In genomic region chr7:94391716-94392390, GRCh38 we compare ENCODE assay signal across 9 cellular contexts. TPM values are rescaled to one million over a fixed set of nuclear protein-coding genes. Genes with fewer than 3 reads are reported as not detected.
DNase-seq lines count a peak whose midpoint lies in the region; ATAC-seq and TF ChIP-seq lines count a peak whose summit lies in the region.
"Had no signal": no experiment of that assay in that cellular context is flagged by ENCODE, and none has a peak within 500 bp of the region (broad histone marks: within the 10 kb centered on the region; RNA-seq: fewer than 3 reads in every experiment).

No MANE protein-coding gene starts in this region.

- ATAC-seq in HG03025 (IDR thresholded peaks at IDR 0.05; ENCODE audit: low FRiP score, unreplicated experiment) = peak; percentile 61

- H3K27me3 ChIP-seq in AG04450 (ENCODE audit: control insufficient read depth, insufficient read depth, low read length) (no peaks in the 10 kb centered on the region), muscle layer of duodenum (ENCODE audit: low read depth, low read length) (no peaks in the 10 kb centered on the region), BE2C (peaks cover 4% of the 10 kb centered on the region; the same call in 1 of the 2 replicates)

- H3K27ac ChIP-seq in AG04450 (ENCODE audit: low read depth, low read length) (peak overlapping the region; percentile 92), muscle layer of duodenum (ENCODE audit: low read length) (peak overlapping the region; percentile 95)

- H3K4me3 ChIP-seq in AG04450 (ENCODE audit: low read depth, low read length) (peak overlapping the region; percentile 44), choroid plexus epithelial cell (ENCODE audit: low read depth, low read length) (peak overlapping the region; percentile 9), muscle layer of duodenum (ENCODE audit: low read depth in 1 of 2, low read length in 2 of 2) (peak overlapping the region in 1 of 2 donors; percentile 4), BE2C (ENCODE audit: low read depth, low read length) (no peak overlapping the region)

- POLR2A ChIA-PET in AG04450 (lab: Yijun Ruan, JAX) = interaction anchor here (1.0 to 2.0 kb wide), 3 partner anchors 12 to 17 kb away, joined by 3 to 16 read pairs (median 3); no protein-coding TSS in a partner anchor

- CTCF ChIA-PET in AG04450 (lab: Charles Lee) = interaction anchor here (1.1 to 6.2 kb wide), 5 partner anchors 42 to 103 kb away, joined by 3 to 38 read pairs (median 4); no protein-coding TSS in a partner anchor

- H3K4me1 ChIP-seq in muscle layer of duodenum (ENCODE audit: control insufficient read depth in 1 of 2, insufficient read depth in 2 of 2, low read length in 2 of 2) (peaks cover 7 to 25% of the 10 kb centered on the region in 2 donors), BE2C (no peaks in the 10 kb centered on the region)

- TF ChIP-seq CTCF in AG04450 (IDR thresholded peaks at IDR 0.05; ENCODE audit: low read depth, low read length) (no peak), choroid plexus epithelial cell (conservative IDR thresholded peaks at IDR 0.05; ENCODE audit: low read depth, low read length) (no peak), BE2C (IDR thresholded peaks at IDR 0.05; ENCODE audit: low read depth, low read length) (no peak)

- H3K36me3 ChIP-seq in muscle layer of duodenum (ENCODE audit: control insufficient read depth in 1 of 2, insufficient read depth in 2 of 2, low read length in 2 of 2) = peaks cover 0 to 20% of the 10 kb centered on the region in 2 donors
- H3K36me3 ChIP-seq in BE2C = no peaks in the 10 kb centered on the region

- DNase-seq in AG04450 (ENCODE audit: low read depth, low spot score) = peak; percentile 81
- peak; percentile 95 for DNase-seq in choroid plexus epithelial cell (ENCODE audit: low read depth)
- no peak for DNase-seq in mucosa of gallbladder (ENCODE audit: low spot score)
- no peak for DNase-seq in HPDE6-E6E7 (ENCODE audit: extremely low spot score)
- DNase-seq in BE2C = no peak
- DNase-seq in hypothalamus (lab: John Stamatoyannopoulos, UW) = no peak
- DNase-seq: activated CD4-positive, alpha-beta T cell treated with anti-CD3 and anti-CD28 coated beads for 4 hours had no signal

- H3K9me3 ChIP-seq in AG04450 (ENCODE audit: control insufficient read depth, insufficient read depth, low read length) = no peaks in the 10 kb centered on the region
- H3K9me3 ChIP-seq in muscle layer of duodenum (ENCODE audit: control insufficient read depth in 1 of 2, low read length in 2 of 2) = no peaks in the 10 kb centered on the region
- no peaks in the 10 kb centered on the region for H3K9me3 ChIP-seq in BE2C

RNA-seq across cellular contexts. Expression of gene COL1A2, which starts 2.8 kb away (rescaled TPM):
- polyA plus RNA-seq in AG04450 (2011; rRNA removed) = 4,545 and 4,815 TPM in 2 replicates
- 1,782 and 1,823 TPM in 2 replicates for polyA minus RNA-seq in AG04450 (2011; rRNA and poly(A)+ RNA removed)
- 478 TPM for total RNA-seq in mucosa of gallbladder
- not detected for polyA plus RNA-seq in BE2C (2012; ENCODE audit: insufficient read depth, insufficient read length, low read depth)

Comparison
In these comparisons a context has a peak if more than half of its experiments do, and no peak if none do; other contexts are left out.
1. DNase-seq: peak in AG04450 (single experiment) and choroid plexus epithelial cell (single experiment); none in mucosa of gallbladder (single experiment), HPDE6-E6E7 (single experiment), BE2C (single experiment) and hypothalamus (0 of 51).